Comparison of ENCODE assay signal across 8 cellular contexts in genomic region chr10:131997366-131998049, GRCh38. TPM values are rescaled to one million over a fixed set of nuclear protein-coding genes. Genes with fewer than 3 reads are reported as not detected.
DNase-seq lines count a peak whose midpoint lies in the region; ATAC-seq, FAIRE-seq and TF ChIP-seq lines count a peak whose summit lies in the region.

No MANE protein-coding gene starts in this region.

- WGBS in lower leg skin, 2 donors, result 32 to 43% methylated on average over 12 to 13 of the region's 13 CpGs

- POLR2A ChIA-PET in activated CD8-positive, alpha-beta T cell treated with anti-CD3 and anti-CD28 coated beads for 36 hours (lab: Charles Lee), result no interaction called here

- no peak for FAIRE-seq in bronchial epithelial cell (lab: Jason Lieb, UNC)

- TF ChIP-seq CTCF in bronchial epithelial cell (IDR thresholded peaks at IDR 0.05; ENCODE audit: insufficient read depth, low read length, severe bottlenecking) (no peak), lower leg skin (IDR thresholded peaks at IDR 0.05) (no peak), type B pancreatic cell (conservative IDR thresholded peaks at IDR 0.05) (no peak), WERI-Rb-1 (IDR thresholded peaks at IDR 0.05; ENCODE audit: low read depth, low read length) (no peak)
- TF ChIP-seq CTCF in activated CD8-positive, alpha-beta T cell treated with anti-CD3 and anti-CD28 coated beads for 36 hours (IDR thresholded peaks at IDR 0.05), result no peak

- H3K27me3 ChIP-seq in bronchial epithelial cell (ENCODE audit: control insufficient read depth, insufficient read depth, low read length), result no peaks in the 10 kb centered on the region
- H3K27me3 ChIP-seq in WERI-Rb-1 (ENCODE audit: insufficient read depth, low read depth, severe bottlenecking), result no peaks in the 10 kb centered on the region

- no peak for TF ChIP-seq POLR2A in lower leg skin (IDR thresholded peaks at IDR 0.05)

- H3K9me3 ChIP-seq in WERI-Rb-1 (ENCODE audit: severe bottlenecking), result no peaks in the 10 kb centered on the region

- peaks cover 14% of the 10 kb centered on the region for H3K27me3 Mint-ChIP-seq in type B pancreatic cell
- H3K27me3 Mint-ChIP-seq in activated CD8-positive, alpha-beta T cell treated with anti-CD3 and anti-CD28 coated beads for 36 hours, result no peaks in the 10 kb centered on the region

- H3K4me3 ChIP-seq in bronchial epithelial cell (ENCODE audit: low read depth, low read length) (no peak overlapping the region), lower leg skin (ENCODE audit: low read depth, poor library complexity, severe bottlenecking) (no peak overlapping the region), WERI-Rb-1 (ENCODE audit: low read depth, low read length) (no peak overlapping the region)

- H3K36me3 Mint-ChIP-seq in type B pancreatic cell, result no peaks in the 10 kb centered on the region
- H3K36me3 Mint-ChIP-seq in activated CD8-positive, alpha-beta T cell treated with anti-CD3 and anti-CD28 coated beads for 36 hours (ENCODE audit: low read depth), result no peaks in the 10 kb centered on the region
- no peaks in the 10 kb centered on the region for H3K36me3 Mint-ChIP-seq in activated naive CD4-positive, alpha-beta T cell treated with anti-CD3 and anti-CD28 coated beads, Interleukin-2, amount 50 U/mL, for 72 hours

- peak; percentile 57 for DNase-seq in LHCN-M2 (ENCODE audit: low read depth)
- peak; percentile 84 for DNase-seq in bronchial epithelial cell (ENCODE audit: low read depth)
- peak; percentile 88 to 96 for DNase-seq in lower leg skin (ENCODE audit: low spot score in 2 of 2)
- no peak for DNase-seq in type B pancreatic cell (ENCODE audit: extremely low spot score, unreplicated experiment)
- no peak for DNase-seq in OCI-M2 (lab: John Stamatoyannopoulos, UW; ENCODE audit: unreplicated experiment)
- DNase-seq in activated CD8-positive, alpha-beta T cell treated with anti-CD3 and anti-CD28 coated beads for 36 hours, result no peak
- DNase-seq in activated naive CD4-positive, alpha-beta T cell treated with anti-CD3 and anti-CD28 coated beads, Interleukin-2, amount 50 U/mL, for 72 hours (ENCODE audit: low spot score in 2 of 2), result no peak
- DNase-seq in WERI-Rb-1, result no peak

- H3K27ac Mint-ChIP-seq in type B pancreatic cell, result peak overlapping the region; percentile 70
- H3K27ac Mint-ChIP-seq in activated CD8-positive, alpha-beta T cell treated with anti-CD3 and anti-CD28 coated beads for 36 hours, result no peak overlapping the region
- H3K27ac Mint-ChIP-seq in activated naive CD4-positive, alpha-beta T cell treated with anti-CD3 and anti-CD28 coated beads, Interleukin-2, amount 50 U/mL, for 72 hours, result no peak overlapping the region

- H3K4me3 Mint-ChIP-seq in type B pancreatic cell, result peak overlapping the region; percentile 49
- H3K4me3 Mint-ChIP-seq in activated CD8-positive, alpha-beta T cell treated with anti-CD3 and anti-CD28 coated beads for 36 hours, result no peak overlapping the region

- intact Hi-C loops in lower leg skin (cut with DNase I; ENCODE audit: low total_unique reads), result no loop called here
- intact Hi-C loops in activated CD8-positive, alpha-beta T cell treated with anti-CD3 and anti-CD28 coated beads for 36 hours (cut with micrococcal nuclease), result no loop called here

- CTCF ChIA-PET in activated CD8-positive, alpha-beta T cell treated with anti-CD3 and anti-CD28 coated beads for 36 hours (lab: Charles Lee), result no interaction called here

- no peaks in the 10 kb centered on the region for H3K9me3 Mint-ChIP-seq in type B pancreatic cell
- no peaks in the 10 kb centered on the region for H3K9me3 Mint-ChIP-seq in activated CD8-positive, alpha-beta T cell treated with anti-CD3 and anti-CD28 coated beads for 36 hours
- no peaks in the 10 kb centered on the region for H3K9me3 Mint-ChIP-seq in activated naive CD4-positive, alpha-beta T cell treated with anti-CD3 and anti-CD28 coated beads, Interleukin-2, amount 50 U/mL, for 72 hours

- no peak overlapping the region for H3K27ac ChIP-seq in WERI-Rb-1

- no peak for ATAC-seq in activated CD8-positive, alpha-beta T cell treated with anti-CD3 and anti-CD28 coated beads for 36 hours
- ATAC-seq in activated naive CD4-positive, alpha-beta T cell treated with anti-CD3 and anti-CD28 coated beads, Interleukin-2, amount 50 U/mL, for 72 hours, result no peak

- no peaks in the 10 kb centered on the region for H3K36me3 ChIP-seq in bronchial epithelial cell (ENCODE audit: control insufficient read depth, insufficient read depth, low read length)
- H3K36me3 ChIP-seq in WERI-Rb-1, result no peaks in the 10 kb centered on the region

- peaks cover 23% of the 10 kb centered on the region for H3K4me1 Mint-ChIP-seq in type B pancreatic cell (ENCODE audit: unreplicated experiment)
- H3K4me1 Mint-ChIP-seq in activated CD8-positive, alpha-beta T cell treated with anti-CD3 and anti-CD28 coated beads for 36 hours (ENCODE audit: low read depth), result no peaks in the 10 kb centered on the region

RNA-seq across cellular contexts. Expression of gene BNIP3, which starts 15.8 kb away (rescaled TPM):
- 425 and 456 TPM in 2 replicates for total RNA-seq in LHCN-M2 (2014; rRNA removed)
- polyA plus RNA-seq in LHCN-M2 (2012), result 123 TPM
- total RNA-seq in bronchial epithelial cell, result 84.0 and 96.5 TPM in 2 replicates
- 100 to 1,000 TPM in 3 of 4 donors, 10 to 100 TPM in 1; 78.4 to 241 (median 168) TPM for total RNA-seq in lower leg skin
- 24.2 and 30.2 TPM in 2 replicates for total RNA-seq in type B pancreatic cell (ENCODE audit: low replicate concordance)
- 100 to 1,000 TPM; 207 to 216 TPM for total RNA-seq in activated CD8-positive, alpha-beta T cell treated with anti-CD3 and anti-CD28 coated beads for 36 hours
- 100 to 1,000 TPM in 1 of 2 donors, 10 to 100 TPM in 1; 21.4 to 182 TPM for total RNA-seq in activated naive CD4-positive, alpha-beta T cell treated with anti-CD3 and anti-CD28 coated beads, Interleukin-2, amount 50 U/mL, for 72 hours

Comparison
In these comparisons a context has a peak if more than half of its experiments do, and no peak if none do; other contexts are left out.
1. DNase-seq: peak in LHCN-M2 (single experiment), bronchial epithelial cell (single experiment) and lower leg skin (2 of 2); none in type B pancreatic cell (single experiment), OCI-M2 (single experiment), activated CD8-positive, alpha-beta T cell treated with anti-CD3 and anti-CD28 coated beads for 36 hours (single experiment), activated naive CD4-positive, alpha-beta T cell treated with anti-CD3 and anti-CD28 coated beads, Interleukin-2, amount 50 U/mL, for 72 hours (0 of 2) and WERI-Rb-1 (single experiment).